In the genomic region with DNA sequence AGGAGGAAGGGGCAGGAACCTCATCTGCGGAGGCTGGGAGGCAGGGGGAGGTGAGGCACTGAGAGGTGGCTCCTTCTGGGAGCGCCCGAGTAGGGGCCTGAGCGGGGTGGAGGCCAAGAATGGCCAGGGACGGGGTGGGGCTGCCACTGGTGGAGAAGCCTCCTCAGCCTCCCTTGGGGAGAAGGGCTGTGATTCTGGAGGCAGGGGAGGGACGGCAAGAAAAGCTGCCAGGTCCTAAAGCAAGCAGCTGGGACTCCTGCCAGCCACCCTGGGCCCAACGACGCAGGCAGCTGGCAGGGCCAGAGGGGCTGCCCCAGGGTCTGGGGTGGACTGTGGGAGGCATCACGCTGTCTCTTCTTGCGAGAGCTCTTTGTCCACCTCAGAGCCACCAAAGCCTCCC, we compare ENCODE assay signal across 1 cellular context.
TF ChIP-seq lines count a peak whose summit lies in the region.

No MANE protein-coding gene starts in this region.

TF ChIP-seq in HepG2, 621 proteins besides CTCF, POLR2A, EP300 and RAD21:
- TF ChIP-seq ZNF512B (CRISPR knock-in tag; IDR thresholded peaks at IDR 0.05; ENCODE audit: borderline replicate concordance) (no peak), NR2F1 (CRISPR knock-in tag; IDR thresholded peaks at IDR 0.05) (no peak), FOXO1 (CRISPR knock-in tag; IDR thresholded peaks at IDR 0.05) (no peak), PBX3 (CRISPR knock-in tag; IDR thresholded peaks at IDR 0.05; ENCODE audit: borderline replicate concordance) (no peak), PHF20 (CRISPR knock-in tag; IDR thresholded peaks at IDR 0.05) (no peak), GPN1 (CRISPR knock-in tag; IDR thresholded peaks at IDR 0.05; ENCODE audit: borderline replicate concordance) (no peak), ZNF672 (CRISPR knock-in tag; IDR thresholded peaks at IDR 0.05) (no peak), HOXA5 (CRISPR knock-in tag; IDR thresholded peaks at IDR 0.05) (no peak), ZNF414 (CRISPR knock-in tag; IDR thresholded peaks at IDR 0.05) (no peak), ZNF660 (CRISPR knock-in tag; IDR thresholded peaks at IDR 0.05; ENCODE audit: borderline replicate concordance, low read depth) (no peak), ZNF768 (CRISPR knock-in tag; IDR thresholded peaks at IDR 0.05) (no peak), GATAD1 (CRISPR knock-in tag; IDR thresholded peaks at IDR 0.05) (no peak), PLRG1 (conservative IDR thresholded peaks at IDR 0.05) (no peak), ZFAT (CRISPR knock-in tag; conservative IDR thresholded peaks at IDR 0.05) (no peak), RBFOX2 (IDR thresholded peaks at IDR 0.05; ENCODE audit: low read depth, low read length) (no peak)
- TF ChIP-seq, protein P1, sequence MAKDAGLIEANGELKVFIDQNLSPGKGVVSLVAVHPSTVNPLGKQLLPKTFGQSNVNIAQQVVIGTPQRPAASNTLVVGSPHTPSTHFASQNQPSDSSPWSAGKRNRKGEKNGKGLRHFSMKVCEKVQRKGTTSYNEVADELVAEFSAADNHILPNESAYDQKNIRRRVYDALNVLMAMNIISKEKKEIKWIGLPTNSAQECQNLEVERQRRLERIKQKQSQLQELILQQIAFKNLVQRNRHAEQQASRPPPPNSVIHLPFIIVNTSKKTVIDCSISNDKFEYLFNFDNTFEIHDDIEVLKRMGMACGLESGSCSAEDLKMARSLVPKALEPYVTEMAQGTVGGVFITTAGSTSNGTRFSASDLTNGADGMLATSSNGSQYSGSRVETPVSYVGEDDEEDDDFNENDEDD (CRISPR knock-in tag; IDR thresholded peaks at IDR 0.05; ENCODE audit: borderline replicate concordance): no peak
